ENCODE assay signal across 1 cellular context in the genomic region with DNA sequence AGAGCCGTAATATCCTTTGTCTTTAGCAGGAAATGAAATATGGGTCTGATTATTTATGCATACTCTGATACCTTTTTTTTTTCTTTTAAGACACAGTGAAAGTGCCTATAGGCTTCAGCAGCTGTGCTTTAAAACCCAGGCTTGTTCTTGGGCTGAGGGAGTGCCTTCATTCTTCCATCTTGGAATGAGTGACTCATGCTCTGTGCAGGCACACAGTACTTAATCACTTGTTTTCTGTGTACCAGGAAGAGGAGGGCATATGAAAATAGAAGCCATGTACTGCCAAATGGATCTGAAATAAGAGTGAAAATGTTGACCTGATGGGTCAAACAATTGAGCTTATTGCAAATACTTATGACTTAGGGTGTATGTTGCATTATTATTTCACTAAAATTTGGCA.
TF ChIP-seq lines count a peak whose summit lies in the region.

No MANE protein-coding gene starts in this region.

TF ChIP-seq in HEK293, 187 proteins besides CTCF, POLR2A, EP300 and RAD21 (continued from another document):
- TF ChIP-seq, protein P1, sequence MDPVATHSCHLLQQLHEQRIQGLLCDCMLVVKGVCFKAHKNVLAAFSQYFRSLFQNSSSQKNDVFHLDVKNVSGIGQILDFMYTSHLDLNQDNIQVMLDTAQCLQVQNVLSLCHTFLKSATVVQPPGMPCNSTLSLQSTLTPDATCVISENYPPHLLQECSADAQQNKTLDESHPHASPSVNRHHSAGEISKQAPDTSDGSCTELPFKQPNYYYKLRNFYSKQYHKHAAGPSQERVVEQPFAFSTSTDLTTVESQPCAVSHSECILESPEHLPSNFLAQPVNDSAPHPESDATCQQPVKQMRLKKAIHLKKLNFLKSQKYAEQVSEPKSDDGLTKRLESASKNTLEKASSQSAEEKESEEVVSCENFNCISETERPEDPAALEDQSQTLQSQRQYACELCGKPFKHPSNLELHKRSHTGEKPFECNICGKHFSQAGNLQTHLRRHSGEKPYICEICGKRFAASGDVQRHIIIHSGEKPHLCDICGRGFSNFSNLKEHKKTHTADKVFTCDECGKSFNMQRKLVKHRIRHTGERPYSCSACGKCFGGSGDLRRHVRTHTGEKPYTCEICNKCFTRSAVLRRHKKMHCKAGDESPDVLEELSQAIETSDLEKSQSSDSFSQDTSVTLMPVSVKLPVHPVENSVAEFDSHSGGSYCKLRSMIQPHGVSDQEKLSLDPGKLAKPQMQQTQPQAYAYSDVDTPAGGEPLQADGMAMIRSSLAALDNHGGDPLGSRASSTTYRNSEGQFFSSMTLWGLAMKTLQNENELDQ (tag by site-specific recombination; IDR thresholded peaks at IDR 0.05; ENCODE audit: low read depth) = no peak
- TF ChIP-seq ZNF560 (tag by site-specific recombination; IDR thresholded peaks at IDR 0.05; ENCODE audit: borderline replicate concordance) = no peak
